8 cellular contexts compared by ENCODE assay signal in genomic region chr13:95404141-95404882, GRCh38.
A peak's percentile ranks its signal among the peaks of the same experiment; 100 is the strongest.
DNase-seq lines count a peak whose midpoint lies in the region; ATAC-seq, FAIRE-seq and TF ChIP-seq lines count a peak whose summit lies in the region.

No MANE protein-coding gene starts in this region.

- H3K4me3 Mint-ChIP-seq in CD8-positive, alpha-beta T cell = peak overlapping the region; percentile 91

- no peaks in the 10 kb centered on the region for H3K9me3 Mint-ChIP-seq in CD8-positive, alpha-beta T cell

- H3K4me3 ChIP-seq in CD8-positive, alpha-beta T cell (ENCODE audit: low read depth, low read length) = peak overlapping the region; percentile 69

- no peak overlapping the region for H3K27ac ChIP-seq in CD8-positive, alpha-beta T cell (ENCODE audit: low read depth, low read length)

- peaks cover 8% of the 10 kb centered on the region for H3K4me1 ChIP-seq in CD8-positive, alpha-beta T cell (ENCODE audit: insufficient read depth, low read length)

- FAIRE-seq in endometrium (lab: Jason Lieb, UNC) = peak; percentile 54

- H3K27me3 Mint-ChIP-seq in CD8-positive, alpha-beta T cell (ENCODE audit: low read depth) = peaks cover 3% of the 10 kb centered on the region

- CTCF ChIA-PET in CD8-positive, alpha-beta T cell (lab: Charles Lee) = interaction anchor here (0.6 to 10.5 kb wide), 47 partner anchors 8 to 1846 kb away, joined by 3 to 205 read pairs (median 4); no protein-coding TSS in a partner anchor

- intact Hi-C loops in CD8-positive, alpha-beta T cell (cut with DNase I, micrococcal nuclease) = loop anchor here (1.0 to 5.0 kb wide), 9 partner anchors 74 to 967 kb away; no protein-coding TSS in a partner anchor

- peak; percentile 52 to 86 (median 72) for DNase-seq in CD8-positive, alpha-beta T cell
- peak; percentile 18 for DNase-seq in NOMO-1 treated with dmso at 0.1 percent for 144 hours (lab: John Stamatoyannopoulos, UW; ENCODE audit: unreplicated experiment)
- peak; percentile 26 for DNase-seq in activated CD8-positive, alpha-beta memory T cell treated with anti-CD3 and anti-CD28 coated beads, Interleukin-2, amount 50 U/mL, for 1 hour (ENCODE audit: extremely low read depth)
- peak; percentile 91 for DNase-seq in mesenteric fat pad (ENCODE audit: low spot score)
- peak; percentile 50 for DNase-seq in stimulated activated CD8-positive, alpha-beta memory T cell treated with anti-CD3 and anti-CD28 coated beads, Interleukin-12 subunit alpha, Interleukin-12 subunit beta, amount 100 ng/mL, for 4 hours (ENCODE audit: low read depth)

- POLR2A ChIA-PET in CD8-positive, alpha-beta T cell (lab: Charles Lee) = interaction anchor here (0.6 to 1.4 kb wide), 4 partner anchors 108 to 216 kb away, joined by 3 to 13 read pairs (median 4); no protein-coding TSS in a partner anchor

- peak; percentile 94 for ATAC-seq in CD8-positive, alpha-beta T cell
- ATAC-seq in GM19438 (IDR thresholded peaks at IDR 0.05; ENCODE audit: low read depth, unreplicated experiment) = peak; percentile 92
- peak; percentile 63 for ATAC-seq in HG03558 (IDR thresholded peaks at IDR 0.05; ENCODE audit: extremely low read depth, unreplicated experiment)

- TF ChIP-seq CTCF in CD8-positive, alpha-beta T cell (IDR thresholded peaks at IDR 0.05) = peak; percentile 93

- H3K9me3 ChIP-seq in CD8-positive, alpha-beta T cell (ENCODE audit: low read length) = no peaks in the 10 kb centered on the region

- no peaks in the 10 kb centered on the region for H3K36me3 ChIP-seq in CD8-positive, alpha-beta T cell (ENCODE audit: insufficient read depth, low read length)

- peaks cover 8% of the 10 kb centered on the region for H3K4me1 Mint-ChIP-seq in CD8-positive, alpha-beta T cell (ENCODE audit: low read depth)

- no peak overlapping the region for H3K27ac Mint-ChIP-seq in CD8-positive, alpha-beta T cell

- no peaks in the 10 kb centered on the region for H3K27me3 ChIP-seq in CD8-positive, alpha-beta T cell (ENCODE audit: insufficient read depth, low read length)

- H3K36me3 Mint-ChIP-seq in CD8-positive, alpha-beta T cell = no peaks in the 10 kb centered on the region

Comparison
In these comparisons a context has a peak if more than half of its experiments do, and no peak if none do; other contexts are left out.
1. DNase-seq: peak in every context shown above with its lines; median percentile 91 in mesenteric fat pad; 72 in CD8-positive, alpha-beta T cell; 50 in stimulated activated CD8-positive, alpha-beta memory T cell treated with anti-CD3 and anti-CD28 coated beads, Interleukin-12 subunit alpha, Interleukin-12 subunit beta, amount 100 ng/mL, for 4 hours; 26 in activated CD8-positive, alpha-beta memory T cell treated with anti-CD3 and anti-CD28 coated beads, Interleukin-2, amount 50 U/mL, for 1 hour; 18 in NOMO-1 treated with dmso at 0.1 percent for 144 hours.